Comparison of ENCODE assay signal across 19 cellular contexts in the genomic region with DNA sequence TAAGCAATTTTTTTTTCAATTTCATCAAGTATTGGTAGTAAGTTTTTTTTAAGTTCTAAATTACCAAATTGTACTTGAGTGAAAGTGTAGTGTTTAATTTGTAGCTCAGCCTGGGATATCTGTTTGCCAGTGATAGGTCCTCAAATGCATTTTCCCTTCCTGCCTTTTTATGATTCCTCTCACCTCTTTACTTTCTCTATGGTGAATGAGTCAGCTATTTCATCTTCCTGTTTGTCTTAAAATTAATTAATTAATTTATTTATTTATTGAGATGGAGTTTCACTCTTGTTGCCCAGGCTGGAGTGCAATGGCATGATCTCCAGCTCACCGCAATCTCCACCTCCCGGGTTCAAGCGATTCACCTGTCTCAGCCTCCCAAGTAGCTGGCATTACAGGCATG.
"Had no signal": no experiment of that assay in that cellular context is flagged by ENCODE, and none has a peak within 500 bp of the region (broad histone marks: within the 10 kb centered on the region; RNA-seq: fewer than 3 reads in every experiment).

No MANE protein-coding gene starts in this region.

- DNase-seq: effector CD4-positive, alpha-beta T cell; endodermal cell; gastrocnemius medialis; islet precursor cell; natural killer cell; posterior cingulate gyrus; sigmoid colon; stimulated activated CD4-positive, alpha-beta T cell treated with anti-CD3 and anti-CD28 coated beads, Interleukin-2, amount 100 ng/mL, for 24 hours; stimulated activated CD4-positive, alpha-beta T cell treated with anti-CD3 and anti-CD28 coated beads, Interleukin-4, amount 100 ng/mL, for 4 hours; stimulated activated naive B cell treated with anti-CD40 and anti-IgM and Interleukin-4, amounts not matched to agents 10 μg/mL and 1 μg/mL and 100 μg/mL, for 72 hours; stimulated activated naive CD8-positive, alpha-beta T cell treated with anti-CD3 and anti-CD28 coated beads, Interleukin-15, amount 100 ng/mL, for 72 hours; testis; upper lobe of right lung had no signal

- H3K4me1 ChIP-seq: sigmoid colon, testis, vagina had no signal

- ATAC-seq: gastrocnemius medialis; left lobe of liver; natural killer cell; stimulated activated naive B cell treated with anti-CD40 and anti-IgM and Interleukin-4, amounts not matched to agents 10 μg/mL and 1 μg/mL and 100 μg/mL, for 72 hours; stimulated activated naive CD8-positive, alpha-beta T cell treated with anti-CD3 and anti-CD28 coated beads, Interleukin-15, amount 100 ng/mL, for 72 hours; upper lobe of right lung had no signal

- H3K27ac ChIP-seq: epithelial cell of prostate, esophagus muscularis mucosa, gastrocnemius medialis, sigmoid colon, skin epidermis, testis, tibial nerve, upper lobe of right lung, vagina had no signal

- H3K27me3 ChIP-seq: esophagus muscularis mucosa, gastrocnemius medialis, sigmoid colon, testis, tibial nerve, upper lobe of right lung, vagina had no signal

- H3K9me3 ChIP-seq: esophagus muscularis mucosa, gastrocnemius medialis, sigmoid colon, testis, tibial nerve, upper lobe of right lung, vagina had no signal

- H3K4me3 ChIP-seq: esophagus muscularis mucosa, gastrocnemius medialis, sigmoid colon, skin epidermis, testis, tibial nerve, upper lobe of right lung, vagina had no signal

- H3K36me3 ChIP-seq: gastrocnemius medialis, vagina had no signal
